Comparison of ENCODE assay signal across 8 cellular contexts in the genomic region with DNA sequence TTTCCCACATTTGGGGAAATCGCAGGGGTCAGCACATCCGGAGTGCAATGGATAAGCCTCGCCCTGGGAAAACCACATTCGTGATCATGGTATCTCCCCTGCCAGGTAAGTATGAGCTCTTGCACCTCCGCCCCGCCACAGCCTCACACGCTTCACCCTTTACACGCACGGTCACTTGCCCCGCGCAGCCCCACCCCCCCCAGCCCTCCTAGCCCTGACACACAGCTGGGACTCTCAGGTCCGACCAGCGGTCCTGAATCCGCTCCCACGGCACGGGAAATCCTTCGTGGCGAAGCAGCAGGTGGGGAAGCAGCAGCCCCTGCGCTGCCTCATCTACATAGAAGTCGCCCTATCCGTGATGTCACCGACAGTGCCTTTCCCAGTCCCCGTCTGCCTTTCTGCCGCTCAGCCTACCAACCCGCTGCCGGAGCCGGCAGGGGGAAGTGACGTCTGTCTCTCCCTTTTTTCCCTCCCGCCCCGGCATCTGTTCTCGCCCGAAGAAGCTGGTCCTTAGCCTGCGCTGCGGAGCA. TPM values are rescaled to one million over a fixed set of nuclear protein-coding genes. Genes with fewer than 3 reads are reported as not detected.
A peak's percentile ranks its signal among the peaks of the same experiment; 100 is the strongest.
DNase-seq lines count a peak whose midpoint lies in the region; ATAC-seq lines count a peak whose summit lies in the region.
"Not testable (repeated sequence)": the region's sequence is repeated elsewhere in the genome, so short reads cannot be mapped to it uniquely, and the experiment has no call there.

No MANE protein-coding gene starts in this region.

- not testable (repeated sequence) for H3K36me3 ChIP-seq in CD4-positive, alpha-beta memory T cell (ENCODE audit: insufficient read depth, low read length); HUES48 (ENCODE audit: control insufficient read depth, insufficient read depth, low read length); SJCRH30; esophagus (ENCODE audit: control insufficient read depth in 2 of 2, insufficient read depth in 2 of 2, low read length in 1 of 2)

- H3K4me3 ChIP-seq in CD4-positive, alpha-beta memory T cell (ENCODE audit: low read length in 2 of 2); SJCRH30: not testable (repeated sequence)
- 0 out of 2 replicates have a peak overlapping the region, but pooled peaks have one; percentile 11 for H3K4me3 ChIP-seq in HUES48 (ENCODE audit: low read depth, low read length)
- peak overlapping the region; percentile 19 to 32 for H3K4me3 ChIP-seq in esophagus (ENCODE audit: low read depth in 1 of 2, low read length in 2 of 2)

- H3K27ac ChIP-seq in CD4-positive, alpha-beta memory T cell (ENCODE audit: low read depth, low read length) = peak overlapping the region; percentile 67
- H3K27ac ChIP-seq in HUES48 (ENCODE audit: low read depth, low read length) (peak overlapping the region; percentile 90), SJCRH30 (peak overlapping the region; percentile 68), esophagus (ENCODE audit: low read depth in 2 of 2, low read length in 1 of 2) (peak overlapping the region; percentile 82 to 85)

- peak overlapping the region; percentile 98 to 100 (median 99) for H3K27ac Mint-ChIP-seq in CD4-positive, alpha-beta memory T cell
- H3K27ac Mint-ChIP-seq in activated T-helper 17 cell treated with anti-CD3 and anti-CD28 coated beads, Interleukin-2, amount 50 U/mL, for 72 hours = peak overlapping the region; percentile 98

- peak; percentile 56 for ATAC-seq in GM21423 (IDR thresholded peaks at IDR 0.05; ENCODE audit: unreplicated experiment)
- ATAC-seq in activated T-helper 17 cell treated with anti-CD3 and anti-CD28 coated beads, Interleukin-2, amount 50 U/mL, for 72 hours (replicated peaks) = peak; percentile 70

- CTCF ChIA-PET in CD4-positive, alpha-beta memory T cell (lab: Charles Lee; ENCODE audit: partially characterized antibody) = not testable (repeated sequence)

- H3K9me3 Mint-ChIP-seq in CD4-positive, alpha-beta memory T cell; activated T-helper 17 cell treated with anti-CD3 and anti-CD28 coated beads, Interleukin-2, amount 50 U/mL, for 72 hours: not testable (repeated sequence)

- H3K4me1 ChIP-seq in CD4-positive, alpha-beta memory T cell (ENCODE audit: insufficient read depth, low read length); HUES48 (ENCODE audit: control insufficient read depth, insufficient read depth, low read length); SJCRH30; esophagus (ENCODE audit: control insufficient read depth in 2 of 2, insufficient read depth in 2 of 2, low read length in 1 of 2): not testable (repeated sequence)

- H3K9me3 ChIP-seq in CD4-positive, alpha-beta memory T cell (ENCODE audit: control insufficient read depth in 1 of 2, low read length in 2 of 2); HUES48 (ENCODE audit: control insufficient read depth, insufficient read depth, low read length); SJCRH30 (replicated peaks); esophagus (ENCODE audit: control insufficient read depth in 2 of 2, insufficient read depth in 1 of 2, low read depth in 1 of 2, low read length in 1 of 2): not testable (repeated sequence)

- not testable (repeated sequence) for H3K27me3 Mint-ChIP-seq in CD4-positive, alpha-beta memory T cell; activated T-helper 17 cell treated with anti-CD3 and anti-CD28 coated beads, Interleukin-2, amount 50 U/mL, for 72 hours

- peak overlapping the region; percentile 85 for H3K9ac ChIP-seq in HUES48 (ENCODE audit: low read depth, low read length)

- H3K4me3 Mint-ChIP-seq in CD4-positive, alpha-beta memory T cell = peak overlapping the region; percentile 80 to 91 (median 88)
- peak overlapping the region; percentile 66 for H3K4me3 Mint-ChIP-seq in activated T-helper 17 cell treated with anti-CD3 and anti-CD28 coated beads, Interleukin-2, amount 50 U/mL, for 72 hours

- intact Hi-C loops in CD4-positive, alpha-beta memory T cell (cut with micrococcal nuclease) = not testable (repeated sequence)

- POLR2A ChIA-PET in CD4-positive, alpha-beta memory T cell (lab: Charles Lee; ENCODE audit: partially characterized antibody) = interaction anchor here (0.7 to 1.1 kb wide), 3 partner anchors 9 to 149 kb away, joined by 5 to 8 read pairs (median 6); no protein-coding TSS in a partner anchor

- DNase-seq in CD4-positive, alpha-beta memory T cell = peak; percentile 85 to 91 (median 88)
- DNase-seq in SJCRH30 (peak; percentile 45 to 51), middle frontal gyrus (ENCODE audit: extremely low spot score, low spot score) (peak; percentile 3)
- DNase-seq in stimulated activated CD8-positive, alpha-beta memory T cell treated with anti-CD3 and anti-CD28 coated beads, Interleukin-15, amount 100 ng/mL, for 24 hours (ENCODE audit: low read depth) = peak; percentile 56

- H3K36me3 Mint-ChIP-seq in CD4-positive, alpha-beta memory T cell; activated T-helper 17 cell treated with anti-CD3 and anti-CD28 coated beads, Interleukin-2, amount 50 U/mL, for 72 hours (ENCODE audit: low read depth): not testable (repeated sequence)

- peaks cover 3 to 13% (median 5%) of the 10 kb centered on the region in 4 donors for H3K4me1 Mint-ChIP-seq in CD4-positive, alpha-beta memory T cell
- H3K4me1 Mint-ChIP-seq in activated T-helper 17 cell treated with anti-CD3 and anti-CD28 coated beads, Interleukin-2, amount 50 U/mL, for 72 hours = not testable (repeated sequence)

- not testable (repeated sequence) for H3K27me3 ChIP-seq in CD4-positive, alpha-beta memory T cell (ENCODE audit: insufficient read depth, low read length); HUES48 (ENCODE audit: control insufficient read depth, insufficient read depth, low read length); SJCRH30; esophagus (ENCODE audit: control insufficient read depth in 1 of 2, insufficient read depth in 2 of 2, low read length in 2 of 2)

- 1 to 2% methylated on average over 17 to 22 of the region's 34 CpGs for WGBS in esophagus, 2 donors

RNA-seq across cellular contexts. Expression of a gene that starts 31.9 kb away (rescaled TPM):
- not detected for total RNA-seq in CD4-positive, alpha-beta memory T cell
- polyA plus RNA-seq in CD4-positive, alpha-beta memory T cell = not detected
- total RNA-seq in SJCRH30 (2014; rRNA removed; shearing (Covaris generic)) = not detected in 2 replicates
- total RNA-seq in activated T-helper 17 cell treated with anti-CD3 and anti-CD28 coated beads, Interleukin-2, amount 50 U/mL, for 72 hours = not detected
- polyA plus RNA-seq in esophagus = not detected

Comparison
In these comparisons a context has a peak if more than half of its experiments do, and no peak if none do; other contexts are left out.
1. DNase-seq: peak in every context shown above with its lines; median percentile 88 in CD4-positive, alpha-beta memory T cell; 56 in stimulated activated CD8-positive, alpha-beta memory T cell treated with anti-CD3 and anti-CD28 coated beads, Interleukin-15, amount 100 ng/mL, for 24 hours; 48 in SJCRH30; 3 in middle frontal gyrus.